29 cellular contexts compared by ENCODE assay signal in the genomic region with DNA sequence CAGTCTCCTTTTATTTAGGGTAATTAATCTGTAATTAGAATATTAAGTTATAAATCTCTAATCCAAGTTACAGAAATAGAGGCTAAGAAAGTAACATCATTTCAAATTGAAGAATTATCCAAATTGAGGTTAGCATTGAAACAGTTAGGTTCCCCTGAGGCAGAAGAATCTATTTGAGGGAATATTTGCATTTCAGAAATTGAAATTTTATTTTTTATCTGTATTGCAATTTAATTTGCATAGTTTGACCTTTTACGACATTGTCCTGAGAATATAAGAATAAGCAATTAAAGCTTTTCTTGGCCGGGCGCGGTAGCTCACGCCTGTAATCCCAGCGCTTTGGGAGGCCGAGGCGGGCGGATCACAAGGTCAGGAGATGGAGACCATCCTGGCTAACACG. TPM values are rescaled to one million over a fixed set of nuclear protein-coding genes. Genes with fewer than 3 reads are reported as not detected.
"Had no signal": no experiment of that assay in that cellular context is flagged by ENCODE, and none has a peak within 500 bp of the region (broad histone marks: within the 10 kb centered on the region; RNA-seq: fewer than 3 reads in every experiment).

No MANE protein-coding gene starts in this region.

- DNase-seq: activated CD4-positive, alpha-beta memory T cell treated with anti-CD3 and anti-CD28 coated beads for 36 hours; activated CD4-positive, alpha-beta T cell treated with anti-CD3 and anti-CD28 coated beads for 36 hours; activated CD4-positive, alpha-beta T cell treated with anti-CD3 and anti-CD28 coated beads, Interleukin-2, amount 50 U/mL, for 1 hour; activated CD8-positive, alpha-beta memory T cell treated with anti-CD3 and anti-CD28 coated beads, Interleukin-2, amount 50 U/mL, for 4 hours; activated gamma-delta T cell treated with Interleukin-2 at 50 U/mL for 16 hours; activated naive CD4-positive, alpha-beta T cell treated with anti-CD3 and anti-CD28 coated beads for 36 hours; activated T-cell treated with anti-CD3 and anti-CD28 coated beads for 4 hours; activated T-cell treated with anti-CD3 and anti-CD28 coated beads, Interleukin-2, amount 50 U/mL, for 4 hours; adrenal gland; body of pancreas; KG1; NCI-H1092 treated with DMSO at 0.1 percent for 48 hours; NCI-H1417; NCI-H146; NCI-H187; NCI-H2029 treated with DMSO at 0.1 percent for 48 hours; NCI-H2107; NCI-H2171; NCI-H446 treated with DMSO at 0.1 percent for 48 hours; NCI-H524; NK-92 treated with Interleukin-12 subunit alpha and Interleukin-12 subunit beta, amount 100 ng/mL, for 24 hours; Right ventricle myocardium superior; T1000; WERI-Rb-1 had no signal

- H3K4me3 Mint-ChIP-seq: activated CD4-positive, alpha-beta memory T cell treated with anti-CD3 and anti-CD28 coated beads for 36 hours; activated CD4-positive, alpha-beta T cell treated with anti-CD3 and anti-CD28 coated beads for 36 hours; activated naive CD4-positive, alpha-beta T cell treated with anti-CD3 and anti-CD28 coated beads for 36 hours; activated T-cell treated with anti-CD3 and anti-CD28 coated beads, Interleukin-2, amount 50 U/mL, for 4 hours; activated T-helper 1 cell treated with anti-CD3 and anti-CD28 coated beads, Interleukin-12 subunit alpha, Interleukin-12 subunit beta, Interleukin-2, Interleukin-4 antibody, amounts not matched to agents 30 ng/mL and 10 ng/mL and 1 ng/mL, durations not matched to agents 14 hours and 24 hours and 36 hours had no signal

- ATAC-seq: activated CD4-positive, alpha-beta T cell treated with anti-CD3 and anti-CD28 coated beads for 36 hours; activated CD4-positive, CD25-positive, alpha-beta regulatory T cell treated with anti-CD3 and anti-CD28 coated beads, Interleukin-2, amount 50 U/mL, for 24 hours; activated naive CD4-positive, alpha-beta T cell treated with anti-CD3 and anti-CD28 coated beads, Interleukin-2, amount 50 U/mL, for 72 hours; activated T-cell treated with anti-CD3 and anti-CD28 coated beads, Interleukin-2, amount 50 U/mL, for 4 hours; body of pancreas had no signal

- H3K27ac Mint-ChIP-seq: activated CD4-positive, alpha-beta memory T cell treated with anti-CD3 and anti-CD28 coated beads for 36 hours; activated CD4-positive, alpha-beta T cell treated with anti-CD3 and anti-CD28 coated beads for 36 hours; activated naive CD4-positive, alpha-beta T cell treated with anti-CD3 and anti-CD28 coated beads for 36 hours; activated naive CD4-positive, alpha-beta T cell treated with anti-CD3 and anti-CD28 coated beads, Interleukin-2, amount 50 U/mL, for 72 hours; activated T-helper 1 cell treated with anti-CD3 and anti-CD28 coated beads, Interleukin-12 subunit alpha, Interleukin-12 subunit beta, Interleukin-2, Interleukin-4 antibody, amounts not matched to agents 30 ng/mL and 10 ng/mL and 1 ng/mL, durations not matched to agents 14 hours and 24 hours and 36 hours had no signal

- H3K27me3 ChIP-seq: adrenal gland, body of pancreas, breast epithelium had no signal

- H3K4me3 ChIP-seq: adrenal gland, body of pancreas, breast epithelium had no signal

- FAIRE-seq: astrocyte had no signal

- H3K4me1 ChIP-seq: adrenal gland, body of pancreas, breast epithelium had no signal

- H3K9me3 Mint-ChIP-seq: activated CD4-positive, alpha-beta memory T cell treated with anti-CD3 and anti-CD28 coated beads for 36 hours; activated naive CD4-positive, alpha-beta T cell treated with anti-CD3 and anti-CD28 coated beads for 36 hours; activated naive CD4-positive, alpha-beta T cell treated with anti-CD3 and anti-CD28 coated beads, Interleukin-2, amount 50 U/mL, for 72 hours; activated T-cell treated with anti-CD3 and anti-CD28 coated beads, Interleukin-2, amount 50 U/mL, for 4 hours; activated T-helper 1 cell treated with anti-CD3 and anti-CD28 coated beads, Interleukin-12 subunit alpha, Interleukin-12 subunit beta, Interleukin-2, Interleukin-4 antibody, amounts not matched to agents 30 ng/mL and 10 ng/mL and 1 ng/mL, durations not matched to agents 14 hours and 24 hours and 36 hours had no signal

- H3K27ac ChIP-seq: adrenal gland, body of pancreas, breast epithelium, WERI-Rb-1 had no signal

- H3K9me3 ChIP-seq: adrenal gland, body of pancreas, breast epithelium had no signal

- H3K27me3 Mint-ChIP-seq: activated CD4-positive, alpha-beta memory T cell treated with anti-CD3 and anti-CD28 coated beads for 36 hours; activated CD4-positive, alpha-beta T cell treated with anti-CD3 and anti-CD28 coated beads for 36 hours had no signal

- H3K36me3 ChIP-seq: adrenal gland, breast epithelium had no signal

RNA-seq across cellular contexts. Expression of a gene that starts 27.6 kb away (rescaled TPM):
- total RNA-seq: body of pancreas had no signal
